17 cellular contexts compared by ENCODE assay signal in the genomic region with DNA sequence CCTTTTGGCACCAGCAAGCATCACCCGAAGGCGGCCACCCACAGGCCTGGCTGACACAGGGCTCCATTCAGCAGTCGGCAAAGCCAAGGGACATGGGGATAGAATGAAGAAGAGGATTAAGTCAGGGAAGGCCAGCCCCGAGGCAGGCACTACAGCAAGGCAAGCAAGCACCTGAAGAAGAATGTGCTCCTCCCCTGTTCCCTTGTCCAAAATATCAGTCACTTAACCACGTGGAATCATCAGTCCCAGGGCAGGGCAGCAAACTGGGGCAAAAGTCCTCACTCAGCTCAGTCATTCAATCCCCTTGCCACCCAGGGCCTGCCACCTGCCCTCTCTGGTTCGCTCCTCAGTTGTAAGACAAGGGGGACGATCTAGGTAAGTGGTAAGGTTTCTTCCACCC. TPM values are rescaled to one million over a fixed set of nuclear protein-coding genes. Genes with fewer than 3 reads are reported as not detected.
DNase-seq lines count a peak whose midpoint lies in the region; ATAC-seq and TF ChIP-seq lines count a peak whose summit lies in the region.
"Had no signal": no experiment of that assay in that cellular context is flagged by ENCODE, and none has a peak within 500 bp of the region (broad histone marks: within the 10 kb centered on the region; RNA-seq: fewer than 3 reads in every experiment).

No MANE protein-coding gene starts in this region.

- H3K36me3 Mint-ChIP-seq in neural progenitor cell: no peaks in the 10 kb centered on the region
- H3K36me3 Mint-ChIP-seq: CD8-positive, alpha-beta memory T cell had no signal

- H3K27ac Mint-ChIP-seq in neural progenitor cell: peak overlapping the region; percentile 53
- H3K27ac Mint-ChIP-seq: CD8-positive, alpha-beta memory T cell; HFFc6 had no signal

- H3K4me3 Mint-ChIP-seq in neural progenitor cell: no peak overlapping the region
- H3K4me3 Mint-ChIP-seq: CD8-positive, alpha-beta memory T cell; HFFc6 had no signal

- H3K9me3 ChIP-seq in neural progenitor cell (ENCODE audit: low read depth): no peaks in the 10 kb centered on the region
- no peaks in the 10 kb centered on the region for H3K9me3 ChIP-seq in vagina
- H3K9me3 ChIP-seq: BLaER1, Caco-2 had no signal

- H2AFZ ChIP-seq in neural progenitor cell (replicated peaks): no peak overlapping the region

- H3K79me2 ChIP-seq in neural progenitor cell (ENCODE audit: low read depth): no peaks in the 10 kb centered on the region

- TF ChIP-seq CTCF in epithelial cell of esophagus (IDR thresholded peaks at IDR 0.05; ENCODE audit: insufficient read depth, low read depth, low read length, missing control alignments): no peak
- no peak for TF ChIP-seq CTCF in neural progenitor cell (IDR thresholded peaks at IDR 0.05)
- no peak for TF ChIP-seq CTCF in vagina (IDR thresholded peaks at IDR 0.05)

- no peaks in the 10 kb centered on the region for H4K20me1 ChIP-seq in neural progenitor cell (ENCODE audit: low read depth)
- H4K20me1 ChIP-seq: BLaER1 had no signal

- H3K36me3 ChIP-seq in neural progenitor cell: no peaks in the 10 kb centered on the region
- H3K36me3 ChIP-seq in vagina: no peaks in the 10 kb centered on the region
- H3K36me3 ChIP-seq: BLaER1 had no signal

- intact Hi-C loops in sciatic nerve (cut with DNase I): no loop called here
- intact Hi-C loops in vagina (cut with DNase I): no loop called here

- DNase-seq in ELF-1 (ENCODE audit: low read depth, low spot score) (peak; percentile 46), epithelial cell of esophagus (ENCODE audit: low read depth) (peak; percentile 65), neural progenitor cell (ENCODE audit: low spot score) (no peak), sciatic nerve (ENCODE audit: low spot score) (no peak), vagina (ENCODE audit: extremely low spot score in 2 of 2) (no peak), KBM-7 (no peak), SK-N-DZ (ENCODE audit: low spot score) (no peak)
- DNase-seq: 8988T; AML-193; Caco-2; CD8-positive, alpha-beta memory T cell; DMS53; HCEC 1CT; HFFc6 had no signal

- peaks cover 2% of the 10 kb centered on the region for H3K9me3 Mint-ChIP-seq in neural progenitor cell
- H3K9me3 Mint-ChIP-seq: CD8-positive, alpha-beta memory T cell; HFFc6 had no signal

- peak; percentile 8 for ATAC-seq in sciatic nerve

- peaks cover 28% of the 10 kb centered on the region for H3K4me1 Mint-ChIP-seq in neural progenitor cell
- H3K4me1 Mint-ChIP-seq: CD8-positive, alpha-beta memory T cell had no signal

- H3K4me2 ChIP-seq in neural progenitor cell: no peak overlapping the region
- H3K4me2 ChIP-seq: BLaER1 had no signal

- no peaks in the 10 kb centered on the region for H3F3A ChIP-seq in neural progenitor cell (ENCODE audit: low read depth)

- H3K4me3 ChIP-seq in epithelial cell of esophagus (ENCODE audit: low read length) (no peak overlapping the region), neural progenitor cell (no peak overlapping the region), vagina (no peak overlapping the region)
- H3K4me3 ChIP-seq: BLaER1 had no signal

- in situ Hi-C loops in KBM-7 (cut with MboI; ENCODE audit: low pct_unique_long_range_greater_than_20kb, low sequenced_read_pairs): no loop called here

- H3K4me1 ChIP-seq in neural progenitor cell (peaks cover 5% of the 10 kb centered on the region), vagina (no peaks in the 10 kb centered on the region)

- no peak overlapping the region for H3K27ac ChIP-seq in neural progenitor cell
- H3K27ac ChIP-seq in vagina: no peak overlapping the region
- H3K27ac ChIP-seq: BLaER1, HL-60 had no signal

- no peak overlapping the region for H3K9ac ChIP-seq in neural progenitor cell
- H3K9ac ChIP-seq: BLaER1 had no signal

- TF ChIP-seq POLR2A in vagina (IDR thresholded peaks at IDR 0.05): no peak

- peaks cover 15% of the 10 kb centered on the region for H3K27me3 Mint-ChIP-seq in neural progenitor cell (ENCODE audit: insufficient read depth, low read depth)

- H3K27me3 ChIP-seq in neural progenitor cell (no peaks in the 10 kb centered on the region), vagina (no peaks in the 10 kb centered on the region)
- H3K27me3 ChIP-seq: BLaER1 had no signal

RNA-seq across cellular contexts. Expression of a gene that starts 9.3 kb away (rescaled TPM):
- total RNA-seq in neural progenitor cell (ENCODE audit: low replicate concordance) (0.40 TPM in 1 of 2 replicates, not detected in the other), sciatic nerve (69.9 TPM), vagina (1.2 TPM)
- polyA plus RNA-seq in SK-N-DZ (2014; cell fraction: cytosol; rRNA removed): 2.5 and 2.6 TPM in 2 replicates
- 0.64 and 1.5 TPM in 2 replicates for polyA plus RNA-seq in SK-N-DZ (2014; cell fraction: nucleus; rRNA removed)
- total RNA-seq: CD8-positive, alpha-beta memory T cell; H4; HFFc6 had no signal
- polyA plus RNA-seq: CD8-positive, alpha-beta memory T cell had no signal

Comparison
In these comparisons a context has a peak if more than half of its experiments do, and no peak if none do; other contexts are left out.
1. DNase-seq: peak in ELF-1 (single experiment) and epithelial cell of esophagus (single experiment); none in neural progenitor cell (single experiment), sciatic nerve (single experiment), vagina (0 of 2), KBM-7 (single experiment) and SK-N-DZ (single experiment).
2. RNA of a gene that starts 9.3 kb away (total RNA-seq): 69.9 TPM in sciatic nerve (single experiment); 1.2 TPM in vagina (single experiment) and 0.40 TPM in neural progenitor cell; every median in the first group is over 10 times any median in the second.